In the genomic region with DNA sequence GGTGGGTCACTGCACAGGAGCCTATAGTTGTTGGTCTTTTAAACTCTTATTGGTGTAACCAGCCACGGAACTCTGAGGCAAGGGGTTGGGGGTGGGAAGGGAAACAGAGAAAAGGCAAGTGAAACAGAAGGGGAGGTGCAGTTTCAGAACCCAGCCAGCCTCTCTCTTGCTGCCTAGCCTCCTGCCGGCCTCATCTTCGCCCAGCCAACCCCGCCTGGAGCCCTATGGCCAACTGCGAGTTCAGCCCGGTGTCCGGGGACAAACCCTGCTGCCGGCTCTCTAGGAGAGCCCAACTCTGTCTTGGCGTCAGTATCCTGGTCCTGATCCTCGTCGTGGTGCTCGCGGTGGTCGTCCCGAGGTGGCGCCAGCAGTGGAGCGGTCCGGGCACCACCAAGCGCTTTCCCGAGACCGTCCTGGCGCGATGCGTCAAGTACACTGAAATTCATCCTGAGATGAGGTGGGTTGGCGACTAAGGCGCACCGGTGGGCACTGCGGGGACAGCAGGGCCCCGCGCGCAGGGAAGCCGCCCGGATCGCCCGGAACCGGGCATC, we compare ENCODE assay signal across 8 cellular contexts. TPM values are rescaled to one million over a fixed set of nuclear protein-coding genes. Genes with fewer than 3 reads are reported as not detected.
DNase-seq lines count a peak whose midpoint lies in the region; ATAC-seq, FAIRE-seq and TF ChIP-seq lines count a peak whose summit lies in the region.
"Had no signal": no experiment of that assay in that cellular context is flagged by ENCODE, and none has a peak within 500 bp of the region (broad histone marks: within the 10 kb centered on the region; RNA-seq: fewer than 3 reads in every experiment).

A gene (plus strand): TSS at position 138 of the 551 bp plus-strand sequence. CDS start 87 bp downstream, at position 225.

- CTCF ChIA-PET in GM12878 (lab: Yijun Ruan, JAX) = interaction anchor here (0.6 to 8.6 kb wide), 7 partner anchors 15 to 153 kb away, joined by 3 to 96 read pairs (median 4); no protein-coding TSS in a partner anchor

- ATAC-seq in HG02763 (IDR thresholded peaks at IDR 0.05; ENCODE audit: unreplicated experiment) (peak; percentile 68), GM12878 (peak; percentile 85), left colon (peak; percentile 48)

- TF ChIP-seq EP300 in GM12878 (IDR thresholded peaks at IDR 0.05; ENCODE audit: borderline replicate concordance in 1 of 2, control insufficient read depth in 1 of 2, low read depth in 2 of 2, low read length in 2 of 2) = 0 out of 4 replicates have a peak, but pooled peaks of 1 of the 2 experiments have one; percentile 12

- in situ Hi-C loops in GM12878 (cut with MboI) = no loop called here

- FAIRE-seq in GM12878 (lab: Jason Lieb, UNC) = no peak

- intact Hi-C loops in GM12878 (cut with micrococcal nuclease; ENCODE audit: unreplicated experiment) = loop anchor here (1.0 to 10.0 kb wide), 6 partner anchors 21 to 773 kb away; a partner anchor contains a TSS
- intact Hi-C loops in left colon (cut with DNase I, micrococcal nuclease) = no loop called here

- no TSS peak for BruUV-seq in GM12878 (replicated peaks; lab: Mats Ljungman, UMichigan)

- SMC1A ChIA-PET in GM12878 (lab: Charles Lee; ENCODE audit: uncharacterized antibody, unreplicated experiment) = interaction anchor here (1.5 to 5.7 kb wide), 3 partner anchors 22 to 40 kb away, joined by 3 to 31 read pairs (median 9); no protein-coding TSS in a partner anchor

- DNase-seq in GM12878 (ENCODE audit: low read depth, low spot score) (peak; percentile 67), left colon (peak; percentile 43 to 56), NCI-H2029 (lab: John Stamatoyannopoulos, UW) (no peak)
- DNase-seq in stimulated activated CD4-positive, alpha-beta T cell treated with anti-CD3 and anti-CD28 coated beads, Interleukin-4, amount 100 ng/mL, for 48 hours (ENCODE audit: low read depth in 2 of 2) = peak; percentile 22 to 47

- POLR2A ChIA-PET in GM12878 (lab: Charles Lee) = interaction anchor here (1.5 kb wide), 1 partner anchor 11 kb away, joined by 6 read pairs; no protein-coding TSS in a partner anchor

- H3K27ac ChIP-seq in OCI-LY1 (ENCODE audit: low read depth, low read length, poor library complexity, severe bottlenecking) (peak within 1 kb of the TSS; percentile 82), GM12878 (ENCODE audit: control insufficient read depth, insufficient read depth) (peak within 1 kb of the TSS; percentile 78)

- 2% methylated on average over 32 of the region's 36 CpGs for WGBS in GM12878 (ENCODE audit: insufficient coverage, insufficient replicate concordance, low lambda C conversion rate, missing lambda C conversion rate)

- no peak for TF ChIP-seq CTCF in OCI-LY1 (IDR thresholded peaks at IDR 0.05; ENCODE audit: low read length)
- TF ChIP-seq CTCF in GM12878 (IDR thresholded peaks at IDR 0.05 in 2 of 3, conservative IDR thresholded peaks at IDR 0.05 in 1 of 3; ENCODE audit: control insufficient read depth in 2 of 3, extremely low read depth in 1 of 3, insufficient read depth in 1 of 3, low read depth in 3 of 3, low read length in 3 of 3) = no peak

- H3K9ac ChIP-seq in OCI-LY1 (ENCODE audit: low read length) (peak within 1 kb of the TSS; percentile 89), GM12878 (ENCODE audit: control insufficient read depth, insufficient read depth, low read length) (peak within 1 kb of the TSS; percentile 63)

- peaks cover 5% of the 10 kb centered on the region for H3K79me2 ChIP-seq in OCI-LY1 (ENCODE audit: insufficient read depth, low read length)
- no peaks in the 10 kb centered on the region; the same call in 1 of the 2 replicates for H3K79me2 ChIP-seq in GM12878 (ENCODE audit: control insufficient read depth, insufficient read depth, low read length)

- no peak within 1 kb of the TSS for H2AFZ ChIP-seq in OCI-LY1 (ENCODE audit: low read length)
- peak within 1 kb of the TSS; percentile 24; the same call in 1 of the 2 replicates for H2AFZ ChIP-seq in GM12878 (ENCODE audit: control insufficient read depth, low read depth, low read length)

- no peaks in the 10 kb centered on the region for H3F3A ChIP-seq in OCI-LY1 (ENCODE audit: insufficient read depth, low read length)

- no peak for TF ChIP-seq RAD21 in GM12878 (IDR thresholded peaks at IDR 0.05; ENCODE audit: insufficient read depth, low read depth, low read length)

- no peaks in the 10 kb centered on the region for H3K9me3 ChIP-seq in OCI-LY1 (ENCODE audit: low read length)
- no peaks in the 10 kb centered on the region for H3K9me3 ChIP-seq in GM12878 (replicated peaks; ENCODE audit: control insufficient read depth, insufficient read depth, low read length)

- H4K20me1 ChIP-seq in OCI-LY1 (ENCODE audit: insufficient read depth, low read length) (no peaks in the 10 kb centered on the region), GM12878 (ENCODE audit: control insufficient read depth, insufficient read depth) (no peaks in the 10 kb centered on the region)

- H3K4me1 ChIP-seq in OCI-LY1 (ENCODE audit: insufficient read depth, low read length, severe bottlenecking) (peaks cover 47% of the 10 kb centered on the region), GM12878 (ENCODE audit: control insufficient read depth, insufficient read depth, low read length) (peaks cover 36% of the 10 kb centered on the region)

- no peaks in the 10 kb centered on the region for H3K9me2 ChIP-seq in OCI-LY1 (ENCODE audit: low read depth, low read length)

- H3K36me3 ChIP-seq in OCI-LY1 (ENCODE audit: insufficient read depth, low read length) = peaks cover 22% of the 10 kb centered on the region
- no peaks in the 10 kb centered on the region for H3K36me3 ChIP-seq in GM12878 (ENCODE audit: control insufficient read depth in 2 of 2, insufficient read depth in 2 of 2, low read length in 1 of 2)

- H3K27me3 ChIP-seq in OCI-LY1 (ENCODE audit: insufficient read depth, low read length) = no peaks in the 10 kb centered on the region
- H3K27me3 ChIP-seq in GM12878 (replicated peaks in 1 of 2; ENCODE audit: control insufficient read depth in 2 of 2, insufficient read depth in 2 of 2, low read length in 1 of 2) = peaks cover 0 to 3% of the 10 kb centered on the region in 2 experiments; a peak in 1 of 4 replicates

- TF ChIP-seq POLR2A in GM18526 (IDR thresholded peaks at IDR 0.05; ENCODE audit: extremely low read depth, insufficient read length) = peak; percentile 87
- peak; percentile 78 for TF ChIP-seq POLR2A in GM12878 (IDR thresholded peaks at IDR 0.05; ENCODE audit: low read depth, low read length)

- RAD21 ChIA-PET in GM12878 (lab: Charles Lee; ENCODE audit: unreplicated experiment) = interaction anchor here (1.4 to 5.3 kb wide), 5 partner anchors 8 to 29 kb away, joined by 4 to 30 read pairs (median 20); no protein-coding TSS in a partner anchor

- H3K4me2 ChIP-seq in OCI-LY1 (ENCODE audit: low read length) (peak within 1 kb of the TSS; percentile 93), GM12878 (ENCODE audit: control insufficient read depth, insufficient read depth) (peak within 1 kb of the TSS; percentile 77)

- peak within 1 kb of the TSS; percentile 84 for H3K4me3 ChIP-seq in OCI-LY1 (ENCODE audit: low read depth, low read length, poor library complexity, severe bottlenecking)
- H3K4me3 ChIP-seq in GM12878 = peak within 1 kb of the TSS; percentile 72

TF ChIP-seq in GM12878, 131 proteins besides CTCF, POLR2A, EP300 and RAD21 (continues in another document):
- TF ChIP-seq, protein P1, sequence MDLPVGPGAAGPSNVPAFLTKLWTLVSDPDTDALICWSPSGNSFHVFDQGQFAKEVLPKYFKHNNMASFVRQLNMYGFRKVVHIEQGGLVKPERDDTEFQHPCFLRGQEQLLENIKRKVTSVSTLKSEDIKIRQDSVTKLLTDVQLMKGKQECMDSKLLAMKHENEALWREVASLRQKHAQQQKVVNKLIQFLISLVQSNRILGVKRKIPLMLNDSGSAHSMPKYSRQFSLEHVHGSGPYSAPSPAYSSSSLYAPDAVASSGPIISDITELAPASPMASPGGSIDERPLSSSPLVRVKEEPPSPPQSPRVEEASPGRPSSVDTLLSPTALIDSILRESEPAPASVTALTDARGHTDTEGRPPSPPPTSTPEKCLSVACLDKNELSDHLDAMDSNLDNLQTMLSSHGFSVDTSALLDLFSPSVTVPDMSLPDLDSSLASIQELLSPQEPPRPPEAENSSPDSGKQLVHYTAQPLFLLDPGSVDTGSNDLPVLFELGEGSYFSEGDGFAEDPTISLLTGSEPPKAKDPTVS (IDR thresholded peaks at IDR 0.05; ENCODE audit: low read depth, low read length) = no peak
- TF ChIP-seq RUNX3 (IDR thresholded peaks at IDR 0.05; ENCODE audit: low read length) (peak; percentile 51), SP1 (IDR thresholded peaks at IDR 0.05; ENCODE audit: low read depth, low read length) (peak; percentile 35), TCF3 (IDR thresholded peaks at IDR 0.05; ENCODE audit: borderline replicate concordance, insufficient read depth, low read depth, low read length) (0 out of 2 replicates have a peak, but pooled peaks have one; percentile 30), PAX5 (IDR thresholded peaks at IDR 0.05; ENCODE audit: borderline replicate concordance, low read depth, low read length) (0 out of 2 replicates have a peak, but pooled peaks have one; percentile 33), TAF1 (IDR thresholded peaks at IDR 0.05; ENCODE audit: borderline replicate concordance, low read depth, low read length) (0 out of 2 replicates have a peak, but pooled peaks have one; percentile 47), HDAC6 (IDR thresholded peaks at IDR 0.05; ENCODE audit: unreplicated experiment) (peak; percentile 79), RFX5 (IDR thresholded peaks at IDR 0.05; ENCODE audit: low read depth, low read length) (no peak)
- TF ChIP-seq, protein P2, sequence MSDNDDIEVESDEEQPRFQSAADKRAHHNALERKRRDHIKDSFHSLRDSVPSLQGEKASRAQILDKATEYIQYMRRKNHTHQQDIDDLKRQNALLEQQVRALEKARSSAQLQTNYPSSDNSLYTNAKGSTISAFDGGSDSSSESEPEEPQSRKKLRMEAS (IDR thresholded peaks at IDR 0.05; ENCODE audit: low read depth, low read length) = peak; percentile 48; the same call in 1 of the 2 replicates

RNA-seq across cellular contexts. Expression of the gene that starts here (rescaled TPM):
- total RNA-seq in GM12878 (2013; cell fraction: nucleolus; rRNA removed) = 191 and 195 TPM in 2 replicates
- total RNA-seq in GM12878 (2014; rRNA removed) (9.0 and 13.0 TPM in 2 replicates), GM12878 (2014; rRNA removed; fragmentation: Illumina TruSeq; extraction: Trizol) (11.9 TPM in 2 replicates), GM12878 (2021) (18.0 and 19.0 TPM in 2 replicates), left colon (1 to 10 TPM; 1.1 to 5.7 TPM)
- 40.1 TPM for polyA plus RNA-seq in GM12878 (2011; ENCODE audit: low read depth)
- polyA plus RNA-seq in GM12878 (2011; rRNA removed) (38.3 and 39.8 TPM in 2 replicates), GM12878 (2014; fragmentation: Illumina TruSeq; extraction: Trizol) (12.4 and 20.4 TPM in 2 replicates), GM12878 (2014; fragmentation: Nextera tagmentation; extraction: Ambion mirVana) (1 to 10 TPM; 3.5 to 4.8 TPM), GM12878 (2014; rRNA removed) (11.9 and 13.0 TPM in 2 replicates), GM12878 (2016; fragmentation: Nextera tagmentation; extraction: Ambion mirVana) (10 to 100 TPM; 16.0 to 19.4 TPM)
- 21.4 and 21.9 TPM in 2 replicates for polyA plus RNA-seq in GM12878 (2011; cell fraction: cytosol; rRNA removed)
- 50.6 and 53.0 TPM in 2 replicates for polyA plus RNA-seq in GM12878 (2011; cell fraction: nucleus; rRNA removed)
- 10.8 and 20.0 TPM in 2 replicates for polyA plus RNA-seq in GM12878 (2012)
- 37.9 and 44.6 TPM in 2 replicates for polyA minus RNA-seq in GM12878 (2011; rRNA and poly(A)+ RNA removed)
- 8.8 and 10.8 TPM in 2 replicates for polyA minus RNA-seq in GM12878 (2011; cell fraction: cytosol; rRNA and poly(A)+ RNA removed)
- 51.5 and 69.2 TPM in 2 replicates for polyA minus RNA-seq in GM12878 (2011; cell fraction: nucleus; rRNA and poly(A)+ RNA removed)
- total RNA-seq: myocyte had no signal
